14 cellular contexts compared by ENCODE assay signal in genomic region chr18:80037300-80037699, GRCh38. TPM values are rescaled to one million over a fixed set of nuclear protein-coding genes. Genes with fewer than 3 reads are reported as not detected.
DNase-seq lines count a peak whose midpoint lies in the region; FAIRE-seq and TF ChIP-seq lines count a peak whose summit lies in the region.
"Had no signal": no experiment of that assay in that cellular context is flagged by ENCODE, and none has a peak within 500 bp of the region (broad histone marks: within the 10 kb centered on the region; RNA-seq: fewer than 3 reads in every experiment).

No MANE protein-coding gene starts in this region.

- no peak for TF ChIP-seq EP300 in Ishikawa (IDR thresholded peaks at IDR 0.05; ENCODE audit: borderline replicate concordance)

- peak overlapping the region; percentile 97 for H3K27ac Mint-ChIP-seq in glutamatergic neuron (ENCODE audit: unreplicated experiment)

- no peak for TF ChIP-seq POLR2A in erythroblast (IDR thresholded peaks at IDR 0.05; ENCODE audit: low read length)

- TF ChIP-seq CTCF in D721Med (IDR thresholded peaks at IDR 0.05; ENCODE audit: insufficient read depth, missing control alignments) (no peak), glutamatergic neuron (IDR thresholded peaks at IDR 0.05; ENCODE audit: partially characterized antibody, unreplicated experiment) (no peak)

- peaks cover 53% of the 10 kb centered on the region for H3K4me1 Mint-ChIP-seq in glutamatergic neuron (ENCODE audit: low read depth, unreplicated experiment)

- peaks cover 16% of the 10 kb centered on the region for H3K27me3 Mint-ChIP-seq in glutamatergic neuron (ENCODE audit: unreplicated experiment)

- peaks cover 6% of the 10 kb centered on the region for H3K36me3 Mint-ChIP-seq in glutamatergic neuron (ENCODE audit: unreplicated experiment)

- peak; percentile 38 for FAIRE-seq in D721Med (lab: Jason Lieb, UNC)
- FAIRE-seq: GM12891 had no signal

- H3K9me3 Mint-ChIP-seq in glutamatergic neuron (ENCODE audit: unreplicated experiment): peaks cover 21% of the 10 kb centered on the region

- DNase-seq in DMS 273 (lab: John Stamatoyannopoulos, UW; ENCODE audit: unreplicated experiment) (peak; percentile 48), DMS 273 treated with DMSO at 0.1 percent for 48 hours (lab: John Stamatoyannopoulos, UW) (no peak), D721Med (ENCODE audit: insufficient read length, low spot score) (no peak), glutamatergic neuron (no peak), hippocampal formation (lab: John Stamatoyannopoulos, UW) (no peak), erythroblast (lab: John Stamatoyannopoulos, UW) (no peak), HPDE6-E6E7 (ENCODE audit: extremely low spot score) (no peak)
- DNase-seq: AML-193, Calu3, GOT3, H9, KBM-7 had no signal

- peak overlapping the region; percentile 55 for H3K4me3 Mint-ChIP-seq in glutamatergic neuron (ENCODE audit: unreplicated experiment)
- H3K4me3 Mint-ChIP-seq: H9 had no signal

- no peak for TF ChIP-seq RAD21 in Ishikawa (IDR thresholded peaks at IDR 0.05; ENCODE audit: low read depth)

TF ChIP-seq in Ishikawa, 13 proteins besides CTCF, POLR2A, EP300 and RAD21:
- TF ChIP-seq ZBTB7A (IDR thresholded peaks at IDR 0.05; ENCODE audit: low read depth): no peak
- TF ChIP-seq, protein P1, sequence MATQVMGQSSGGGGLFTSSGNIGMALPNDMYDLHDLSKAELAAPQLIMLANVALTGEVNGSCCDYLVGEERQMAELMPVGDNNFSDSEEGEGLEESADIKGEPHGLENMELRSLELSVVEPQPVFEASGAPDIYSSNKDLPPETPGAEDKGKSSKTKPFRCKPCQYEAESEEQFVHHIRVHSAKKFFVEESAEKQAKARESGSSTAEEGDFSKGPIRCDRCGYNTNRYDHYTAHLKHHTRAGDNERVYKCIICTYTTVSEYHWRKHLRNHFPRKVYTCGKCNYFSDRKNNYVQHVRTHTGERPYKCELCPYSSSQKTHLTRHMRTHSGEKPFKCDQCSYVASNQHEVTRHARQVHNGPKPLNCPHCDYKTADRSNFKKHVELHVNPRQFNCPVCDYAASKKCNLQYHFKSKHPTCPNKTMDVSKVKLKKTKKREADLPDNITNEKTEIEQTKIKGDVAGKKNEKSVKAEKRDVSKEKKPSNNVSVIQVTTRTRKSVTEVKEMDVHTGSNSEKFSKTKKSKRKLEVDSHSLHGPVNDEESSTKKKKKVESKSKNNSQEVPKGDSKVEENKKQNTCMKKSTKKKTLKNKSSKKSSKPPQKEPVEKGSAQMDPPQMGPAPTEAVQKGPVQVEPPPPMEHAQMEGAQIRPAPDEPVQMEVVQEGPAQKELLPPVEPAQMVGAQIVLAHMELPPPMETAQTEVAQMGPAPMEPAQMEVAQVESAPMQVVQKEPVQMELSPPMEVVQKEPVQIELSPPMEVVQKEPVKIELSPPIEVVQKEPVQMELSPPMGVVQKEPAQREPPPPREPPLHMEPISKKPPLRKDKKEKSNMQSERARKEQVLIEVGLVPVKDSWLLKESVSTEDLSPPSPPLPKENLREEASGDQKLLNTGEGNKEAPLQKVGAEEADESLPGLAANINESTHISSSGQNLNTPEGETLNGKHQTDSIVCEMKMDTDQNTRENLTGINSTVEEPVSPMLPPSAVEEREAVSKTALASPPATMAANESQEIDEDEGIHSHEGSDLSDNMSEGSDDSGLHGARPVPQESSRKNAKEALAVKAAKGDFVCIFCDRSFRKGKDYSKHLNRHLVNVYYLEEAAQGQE (IDR thresholded peaks at IDR 0.05; ENCODE audit: low read depth): peak; percentile 68

RNA-seq across cellular contexts. Expression of gene RBFA, which starts 3.1 kb away (rescaled TPM):
- total RNA-seq in glutamatergic neuron (ENCODE audit: unreplicated experiment): 94.6 TPM

RNA-seq across cellular contexts. Expression of gene TXNL4A, which starts 48.9 kb away (rescaled TPM):
- total RNA-seq in glutamatergic neuron (ENCODE audit: unreplicated experiment): 104 TPM
